Comparison of ENCODE assay signal across 31 cellular contexts in genomic region chr10:5433182-5433581, GRCh38. TPM values are rescaled to one million over a fixed set of nuclear protein-coding genes. Genes with fewer than 3 reads are reported as not detected.
DNase-seq lines count a peak whose midpoint lies in the region; ATAC-seq, FAIRE-seq and TF ChIP-seq lines count a peak whose summit lies in the region.
"Had no signal": no experiment of that assay in that cellular context is flagged by ENCODE, and none has a peak within 500 bp of the region (broad histone marks: within the 10 kb centered on the region; RNA-seq: fewer than 3 reads in every experiment).

No MANE protein-coding gene starts in this region.

- FAIRE-seq in A549 (lab: Jason Lieb, UNC) (no peak), GM12878 (lab: Jason Lieb, UNC) (no peak)

- H4K20me1 ChIP-seq in GM12878 (ENCODE audit: control insufficient read depth, insufficient read depth) = no peaks in the 10 kb centered on the region

- SMC1A ChIA-PET in GM12878 (lab: Charles Lee; ENCODE audit: uncharacterized antibody, unreplicated experiment) = interaction anchor here (0.9 to 5.0 kb wide), 11 partner anchors 9 to 619 kb away, joined by 3 to 33 read pairs (median 4); no protein-coding TSS in a partner anchor

- RAD21 ChIA-PET in GM12878 (lab: Charles Lee; ENCODE audit: unreplicated experiment) = interaction anchor here (0.5 to 2.7 kb wide), 9 partner anchors 8 to 618 kb away, joined by 3 to 25 read pairs (median 5); no protein-coding TSS in a partner anchor

- DNase-seq in A549 (ENCODE audit: low read depth in 1 of 2, low spot score in 1 of 2) (no peak), HCEC 1CT (peak; percentile 31), GM12878 (ENCODE audit: low read depth, low spot score) (no peak), NCI-H1105 treated with DMSO at 0.1 percent for 48 hours (lab: John Stamatoyannopoulos, UW) (no peak), SKM-1 (lab: John Stamatoyannopoulos, UW; ENCODE audit: unreplicated experiment) (no peak)
- DNase-seq: activated CD4-positive, alpha-beta memory T cell treated with anti-CD3 and anti-CD28 coated beads, Interleukin-2, amount 10 ng/mL, durations not matched to agents 7 days and 5 days; activated CD4-positive, CD25-positive, alpha-beta regulatory T cell treated with anti-CD3 and anti-CD28 coated beads, Interleukin-2, amount 50 U/mL, for 72 hours; activated CD8-positive, alpha-beta memory T cell treated with anti-CD3 and anti-CD28 coated beads, Interleukin-2, amount 50 U/mL, for 4 hours; activated naive CD4-positive, alpha-beta T cell treated with anti-CD3 and anti-CD28 coated beads for 36 hours; adrenal gland; body of pancreas; DMS79; esophagus squamous epithelium; GDM1; NCI-H1048; NCI-H1694; RPMI8226; SJCRH30; spleen; stomach had no signal

- TF ChIP-seq RAD21 in A549 (conservative IDR thresholded peaks at IDR 0.05 in 1 of 2, IDR thresholded peaks at IDR 0.05 in 1 of 2) (no peak), GM12878 (IDR thresholded peaks at IDR 0.05; ENCODE audit: insufficient read depth, low read depth, low read length) (no peak), liver (IDR thresholded peaks at IDR 0.05) (no peak)

- TF ChIP-seq CTCF in A549 (IDR thresholded peaks at IDR 0.05) = no peak
- no peak for TF ChIP-seq CTCF in GM12878 (IDR thresholded peaks at IDR 0.05 in 2 of 3, conservative IDR thresholded peaks at IDR 0.05 in 1 of 3; ENCODE audit: control insufficient read depth in 2 of 3, extremely low read depth in 1 of 3, insufficient read depth in 1 of 3, low read depth in 3 of 3, low read length in 3 of 3)
- no peak for TF ChIP-seq CTCF in liver (IDR thresholded peaks at IDR 0.05; ENCODE audit: low read depth, low read length, missing input control)

- POLR2A ChIA-PET in A549 (lab: Yijun Ruan, JAX) = no interaction called here
- POLR2A ChIA-PET in GM12878 (lab: Charles Lee) = interaction anchor here (0.6 kb wide), 1 partner anchor 420 kb away, joined by 10 read pairs; no protein-coding TSS in a partner anchor

- CTCF ChIA-PET in A549 (lab: Yijun Ruan, JAX) = interaction anchor here (0.6 to 4.5 kb wide), 21 partner anchors 8 to 652 kb away, joined by 3 to 67 read pairs (median 4); no protein-coding TSS in a partner anchor
- CTCF ChIA-PET in GM12878 (lab: Yijun Ruan, JAX) = interaction anchor here (1.0 to 18.0 kb wide), 19 partner anchors 8 to 619 kb away, joined by 3 to 535 read pairs (median 10); partner anchors contain the start of genes NET1 and TUBAL3

- intact Hi-C loops in GM12878 (cut with micrococcal nuclease; ENCODE audit: unreplicated experiment) = loop anchor here (5.0 kb wide), 1 partner anchor 616 kb away; no protein-coding TSS in a partner anchor

- H3K9ac ChIP-seq in GM12878 (ENCODE audit: control insufficient read depth, insufficient read depth, low read length) = no peak overlapping the region
- no peak overlapping the region for H3K9ac ChIP-seq in liver (ENCODE audit: low read depth in 1 of 2, low read length in 2 of 2)
- H3K9ac ChIP-seq: BLaER1 treated with 17β-estradiol and CSF1 and Interleukin-3, amounts not matched to agents 10 nM and 100 nM; parathyroid adenoma had no signal

- H3K79me2 ChIP-seq in GM12878 (ENCODE audit: control insufficient read depth, insufficient read depth, low read length) = no peaks in the 10 kb centered on the region
- H3K79me2 ChIP-seq: parathyroid adenoma had no signal

- BruUV-seq in GM12878 (replicated peaks; lab: Mats Ljungman, UMichigan) = no TSS peak

- H3K4me1 ChIP-seq in A549 = peaks cover 27% of the 10 kb centered on the region
- H3K4me1 ChIP-seq in GM12878 (ENCODE audit: control insufficient read depth, insufficient read depth, low read length) = no peaks in the 10 kb centered on the region
- peaks cover 0 to 12% (median 7%) of the 10 kb centered on the region in 4 donors for H3K4me1 ChIP-seq in liver (ENCODE audit: control insufficient read depth in 4 of 4, insufficient read depth in 4 of 4, low read length in 3 of 4)
- H3K4me1 ChIP-seq: adrenal gland, esophagus squamous epithelium, parathyroid adenoma, right atrium auricular region, SJCRH30 had no signal

- in situ Hi-C loops in GM12878 (cut with MboI) = no loop called here

- H3K9me3 ChIP-seq in A549 (peaks cover 5% of the 10 kb centered on the region; the same call in 2 of the 3 replicates), GM12878 (replicated peaks; ENCODE audit: control insufficient read depth, insufficient read depth, low read length) (no peaks in the 10 kb centered on the region), liver (ENCODE audit: control insufficient read depth in 4 of 4, low read length in 3 of 4) (no peaks in the 10 kb centered on the region)
- H3K9me3 ChIP-seq: adrenal gland, body of pancreas, esophagus squamous epithelium, gastroesophageal sphincter, right atrium auricular region, SJCRH30, stomach had no signal

- H3K4me2 ChIP-seq in A549 (peak overlapping the region; percentile 60), GM12878 (ENCODE audit: control insufficient read depth, insufficient read depth) (no peak overlapping the region)
- H3K4me2 ChIP-seq: BLaER1 treated with 17β-estradiol and CSF1 and Interleukin-3, amounts not matched to agents 10 nM and 100 nM had no signal

- TF ChIP-seq EP300 in A549 (IDR thresholded peaks at IDR 0.05) (no peak), GM12878 (IDR thresholded peaks at IDR 0.05; ENCODE audit: borderline replicate concordance in 1 of 2, control insufficient read depth in 1 of 2, low read depth in 2 of 2, low read length in 2 of 2) (no peak)

- peak overlapping the region; percentile 57 to 75 for H3K27ac ChIP-seq in A549
- H3K27ac ChIP-seq in GM12878 (ENCODE audit: control insufficient read depth, insufficient read depth) = no peak overlapping the region
- H3K27ac ChIP-seq in liver (ENCODE audit: low read depth in 1 of 2, low read length in 2 of 2) = peak overlapping the region in 1 of 2 donors; percentile 60
- H3K27ac ChIP-seq: adrenal gland; BLaER1 treated with 17β-estradiol and CSF1 and Interleukin-3, amounts not matched to agents 10 nM and 100 nM; body of pancreas; esophagus squamous epithelium; gastroesophageal sphincter; parathyroid adenoma; right atrium auricular region; SJCRH30; spleen had no signal

- WGBS in A549 (ENCODE audit: missing lambda C conversion rate) = 63% methylated on average over 1 of the region's 1 CpG
- WGBS in GM12878 (ENCODE audit: insufficient coverage, insufficient replicate concordance, low lambda C conversion rate, missing lambda C conversion rate) = 95% methylated on average over 1 of the region's 1 CpG
- WGBS in liver = 47% methylated on average over 1 of the region's 1 CpG

- TF ChIP-seq POLR2A in A549 (IDR thresholded peaks at IDR 0.05; ENCODE audit: low read length) (no peak), GM12878 (IDR thresholded peaks at IDR 0.05; ENCODE audit: low read depth, low read length) (no peak)

- H3K36me3 ChIP-seq in GM12878 (ENCODE audit: control insufficient read depth in 2 of 2, insufficient read depth in 2 of 2, low read length in 1 of 2) (no peaks in the 10 kb centered on the region; a peak in 1 of 4 replicates), liver (ENCODE audit: control insufficient read depth in 4 of 4, insufficient read depth in 3 of 4, low read depth in 1 of 4, low read length in 3 of 4) (peaks cover 0 to 6% (median 0%) of the 10 kb centered on the region in 4 donors)
- H3K36me3 ChIP-seq: adrenal gland, right atrium auricular region had no signal

- ATAC-seq in A549 (peak in 1 of 2 experiments; percentile 47; a peak in 2 of 6 replicates), GM12878 (peak; percentile 41), HG03469 (IDR thresholded peaks at IDR 0.05; ENCODE audit: unreplicated experiment) (no peak), HG03442 (IDR thresholded peaks at IDR 0.05; ENCODE audit: unreplicated experiment) (no peak)
- ATAC-seq: gastroesophageal sphincter had no signal

- no peak overlapping the region for H2AFZ ChIP-seq in GM12878 (ENCODE audit: control insufficient read depth, low read depth, low read length)
- H2AFZ ChIP-seq: parathyroid adenoma had no signal

- H3K27me3 ChIP-seq in GM12878 (replicated peaks in 1 of 2; ENCODE audit: control insufficient read depth in 2 of 2, insufficient read depth in 2 of 2, low read length in 1 of 2) (no peaks in the 10 kb centered on the region), liver (ENCODE audit: control insufficient read depth in 4 of 4, insufficient read depth in 4 of 4, low read length in 3 of 4) (no peaks in the 10 kb centered on the region)
- H3K27me3 ChIP-seq: adrenal gland; BLaER1 treated with 17β-estradiol and CSF1 and Interleukin-3, amounts not matched to agents 10 nM and 100 nM; body of pancreas; esophagus squamous epithelium; gastroesophageal sphincter; right atrium auricular region; SJCRH30; spleen; stomach had no signal

- no peak overlapping the region; the same call in 2 of the 3 replicates for H3K4me3 ChIP-seq in A549
- H3K4me3 ChIP-seq in GM12878 = no peak overlapping the region
- no peak overlapping the region for H3K4me3 ChIP-seq in liver (ENCODE audit: low read depth in 1 of 3, low read length in 3 of 3)
- H3K4me3 ChIP-seq: adrenal gland; BLaER1 treated with 17β-estradiol and CSF1 and Interleukin-3, amounts not matched to agents 10 nM and 100 nM; body of pancreas; esophagus squamous epithelium; gastroesophageal sphincter; right atrium auricular region; SJCRH30; spleen; stomach had no signal

RNA-seq across cellular contexts. Expression of gene NET1, which starts 20.8 kb away (rescaled TPM):
- polyA plus RNA-seq in A549 (2011; rRNA removed) = 132 and 144 TPM in 2 replicates
- 36.8 and 40.4 TPM in 2 replicates for polyA plus RNA-seq in A549 (2012; cell fraction: cytosol; rRNA removed)
- 17.0 and 17.3 TPM in 2 replicates for polyA plus RNA-seq in A549 (2012; cell fraction: nucleus; rRNA removed)
- 36.3 to 43.4 TPM (median 42.9 TPM) in 3 replicates for polyA plus RNA-seq in A549 (2017; fragmentation: RNase III; extraction: RNeasy Plus Mini Kit Qiagen cat#74134 plus additional on column Dnase treatment)
- polyA minus RNA-seq in A549 (2011; rRNA and poly(A)+ RNA removed) = 149 and 173 TPM in 2 replicates
- 5.6 and 6.1 TPM in 2 replicates for total RNA-seq in GM12878 (2013; cell fraction: nucleolus; rRNA removed)
- total RNA-seq in GM12878 (2014; rRNA removed) = 17.8 and 22.2 TPM in 2 replicates
- total RNA-seq in GM12878 (2014; rRNA removed; fragmentation: Illumina TruSeq; extraction: Trizol) = 16.0 and 18.3 TPM in 2 replicates
- total RNA-seq in GM12878 (2021) = 17.3 and 18.4 TPM in 2 replicates
- polyA plus RNA-seq in GM12878 (2011; ENCODE audit: low read depth) = 8.2 TPM
- 18.5 and 22.2 TPM in 2 replicates for polyA plus RNA-seq in GM12878 (2011; rRNA removed)
- polyA plus RNA-seq in GM12878 (2011; cell fraction: cytosol; rRNA removed) = 14.3 and 14.4 TPM in 2 replicates
- 10.2 and 10.4 TPM in 2 replicates for polyA plus RNA-seq in GM12878 (2011; cell fraction: nucleus; rRNA removed)
- 9.8 and 10.4 TPM in 2 replicates for polyA plus RNA-seq in GM12878 (2012)
- 21.2 and 23.9 TPM in 2 replicates for polyA plus RNA-seq in GM12878 (2014; fragmentation: Illumina TruSeq; extraction: Trizol)
- 1 to 10 TPM; 6.5 to 8.9 TPM for polyA plus RNA-seq in GM12878 (2014; fragmentation: Nextera tagmentation; extraction: Ambion mirVana)
- polyA plus RNA-seq in GM12878 (2014; rRNA removed) = 14.1 TPM in 2 replicates
- 10 to 100 TPM; 21.9 to 22.7 TPM for polyA plus RNA-seq in GM12878 (2016; fragmentation: Nextera tagmentation; extraction: Ambion mirVana)
- polyA minus RNA-seq in GM12878 (2011; rRNA and poly(A)+ RNA removed) = 23.5 and 24.7 TPM in 2 replicates
- 11.5 and 19.4 TPM in 2 replicates for polyA minus RNA-seq in GM12878 (2011; cell fraction: cytosol; rRNA and poly(A)+ RNA removed)
- 7.7 and 13.4 TPM in 2 replicates for polyA minus RNA-seq in GM12878 (2011; cell fraction: nucleus; rRNA and poly(A)+ RNA removed)
- 10 to 100 TPM; 34.9 to 38.6 TPM for total RNA-seq in liver
- 10 to 100 TPM; 16.2 TPM for polyA plus RNA-seq in liver

RNA-seq across cellular contexts. Expression of gene TUBAL3, which starts 28.6 kb away (rescaled TPM):
- polyA plus RNA-seq in A549 (2011; rRNA removed) = 1.4 and 2.1 TPM in 2 replicates
- polyA plus RNA-seq in A549 (2012; cell fraction: cytosol; rRNA removed) = 0.69 TPM in 2 replicates
- polyA plus RNA-seq in A549 (2012; cell fraction: nucleus; rRNA removed) = 0.55 and 0.61 TPM in 2 replicates
- polyA plus RNA-seq in A549 (2017; fragmentation: RNase III; extraction: RNeasy Plus Mini Kit Qiagen cat#74134 plus additional on column Dnase treatment) = 0.34 to 0.37 TPM (median 0.36 TPM) in 3 replicates
- 1.4 and 1.8 TPM in 2 replicates for polyA minus RNA-seq in A549 (2011; rRNA and poly(A)+ RNA removed)
- total RNA-seq in GM12878 (2013; cell fraction: nucleolus; rRNA removed) = not detected in 2 replicates
- total RNA-seq in GM12878 (2014; rRNA removed) = not detected in 2 replicates
- not detected in 2 replicates for total RNA-seq in GM12878 (2014; rRNA removed; fragmentation: Illumina TruSeq; extraction: Trizol)
- not detected in 2 replicates for total RNA-seq in GM12878 (2021)
- polyA plus RNA-seq in GM12878 (2011; ENCODE audit: low read depth) = not detected
- 0.03 TPM in 1 of 2 replicates, not detected in the other for polyA plus RNA-seq in GM12878 (2011; rRNA removed)
- 0.05 TPM in 1 of 2 replicates, not detected in the other for polyA plus RNA-seq in GM12878 (2011; cell fraction: cytosol; rRNA removed)
- polyA plus RNA-seq in GM12878 (2011; cell fraction: nucleus; rRNA removed) = not detected in 2 replicates
- polyA plus RNA-seq in GM12878 (2012) = 0.11 TPM in 1 of 2 replicates, not detected in the other
- 0.06 TPM in 1 of 2 replicates, not detected in the other for polyA plus RNA-seq in GM12878 (2014; fragmentation: Illumina TruSeq; extraction: Trizol)
- not detected for polyA plus RNA-seq in GM12878 (2014; fragmentation: Nextera tagmentation; extraction: Ambion mirVana)
- polyA plus RNA-seq in GM12878 (2014; rRNA removed) = not detected in 2 replicates
- polyA plus RNA-seq in GM12878 (2016; fragmentation: Nextera tagmentation; extraction: Ambion mirVana) = not detected
- polyA minus RNA-seq in GM12878 (2011; rRNA and poly(A)+ RNA removed) = not detected in 2 replicates
- not detected in 2 replicates for polyA minus RNA-seq in GM12878 (2011; cell fraction: cytosol; rRNA and poly(A)+ RNA removed)
- not detected in 2 replicates for polyA minus RNA-seq in GM12878 (2011; cell fraction: nucleus; rRNA and poly(A)+ RNA removed)
- under 1 TPM in 1 of 2 donors, not detected in 1; 0.75 TPM for total RNA-seq in liver
- not detected for polyA plus RNA-seq in liver
- total RNA-seq: activated CD4-positive, alpha-beta memory T cell treated with anti-CD3 and anti-CD28 coated beads, Interleukin-2, amount 10 ng/mL, durations not matched to agents 7 days and 5 days; activated naive CD4-positive, alpha-beta T cell treated with anti-CD3 and anti-CD28 coated beads for 36 hours; adrenal gland; body of pancreas; dermis microvascular lymphatic vessel endothelial cell; lung microvascular endothelial cell; SJCRH30; spleen; T-helper 1 cell treated with Interleukin-12 subunit alpha and Interleukin-12 subunit beta and Interleukin-4 antibody, amounts not matched to agents 30 ng/mL and 1 ng/mL, for 36 hours had no signal
- polyA plus RNA-seq: adrenal gland, IgD-negative memory B cell, spleen had no signal
